In the genomic region with DNA sequence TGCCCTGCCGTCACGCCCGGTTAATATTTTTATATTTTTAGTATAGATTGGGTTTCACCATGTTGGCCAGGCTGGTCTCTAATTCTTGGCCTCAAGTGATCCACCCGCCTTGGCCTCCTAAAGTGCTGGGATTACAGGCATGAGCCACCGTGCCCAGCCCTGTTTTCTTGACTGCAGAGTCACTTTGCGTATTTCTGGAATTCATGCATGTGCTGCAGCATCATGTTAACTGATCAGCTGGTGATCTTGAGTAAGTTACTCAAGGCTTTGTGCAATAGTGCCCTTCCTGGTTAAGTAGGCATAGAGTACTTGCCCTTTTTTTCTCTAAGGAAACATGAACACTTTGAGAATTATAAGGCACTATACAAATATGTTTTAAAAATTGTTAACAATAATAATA, we compare ENCODE assay signal across 14 cellular contexts.
A peak's percentile ranks its signal among the peaks of the same experiment; 100 is the strongest.
DNase-seq lines count a peak whose midpoint lies in the region; ATAC-seq, FAIRE-seq and TF ChIP-seq lines count a peak whose summit lies in the region.
"Had no signal": no experiment of that assay in that cellular context is flagged by ENCODE, and none has a peak within 500 bp of the region (broad histone marks: within the 10 kb centered on the region; RNA-seq: fewer than 3 reads in every experiment).

No MANE protein-coding gene starts in this region.

- no peaks in the 10 kb centered on the region for H3F3A ChIP-seq in DOHH2 (ENCODE audit: control insufficient read depth, insufficient read depth)

- peak overlapping the region; percentile 10; the same call in 1 of the 2 replicates for H3K4me2 ChIP-seq in DOHH2 (ENCODE audit: low read length)

- H3K27me3 ChIP-seq in DOHH2 (ENCODE audit: control insufficient read depth, low read length) (no peaks in the 10 kb centered on the region), neutrophil (no peaks in the 10 kb centered on the region)
- H3K27me3 ChIP-seq: heart right ventricle had no signal

- ATAC-seq in HG03103 (IDR thresholded peaks at IDR 0.05; ENCODE audit: low read depth, unreplicated experiment): peak; percentile 5
- ATAC-seq in HG03025 (IDR thresholded peaks at IDR 0.05; ENCODE audit: low FRiP score, unreplicated experiment): no peak

- CTCF ChIA-PET in GM10248 (lab: Yijun Ruan, JAX): interaction anchor here (1.3 to 4.3 kb wide), 25 partner anchors 9 to 669 kb away, joined by 3 to 111 read pairs (median 8); a partner anchor contains a TSS

- H3K4me3 ChIP-seq in DOHH2 (ENCODE audit: low read length) (no peak overlapping the region), neutrophil (ENCODE audit: low read depth in 1 of 2, low read length in 1 of 2) (peak overlapping the region in 1 of 2 experiments; percentile 37)
- H3K4me3 ChIP-seq: heart right ventricle, SK-N-MC had no signal

- H3K9me3 ChIP-seq in DOHH2 (ENCODE audit: control insufficient read depth, insufficient read depth, low read length) (no peaks in the 10 kb centered on the region), neutrophil (no peaks in the 10 kb centered on the region)
- H3K9me3 ChIP-seq: heart right ventricle had no signal

- TF ChIP-seq CTCF in DOHH2 (IDR thresholded peaks at IDR 0.05; ENCODE audit: low read depth, low read length, poor library complexity, severe bottlenecking) (no peak), neutrophil (IDR thresholded peaks at IDR 0.05) (no peak), GM10248 (IDR thresholded peaks at IDR 0.05; ENCODE audit: control extremely low read depth, extremely low read depth, low read depth, missing control alignments) (no peak)

- H3K9me2 ChIP-seq in DOHH2 (replicated peaks; ENCODE audit: control insufficient read depth, low read length): no peaks in the 10 kb centered on the region

- H3K27ac ChIP-seq in DOHH2 (ENCODE audit: low read depth, low read length) (no peak overlapping the region), neutrophil (peak overlapping the region; percentile 83)
- H3K27ac ChIP-seq: SK-N-MC had no signal

- no peaks in the 10 kb centered on the region for H3K79me2 ChIP-seq in DOHH2 (ENCODE audit: control insufficient read depth, low read length)

- DNase-seq in SIG-M5 treated with dmso at 0.1 percent for 504 hours (lab: John Stamatoyannopoulos, UW; ENCODE audit: unreplicated experiment) (peak; percentile 94), GM10248 (ENCODE audit: extremely low spot score) (no peak), urothelium cell line (ENCODE audit: low spot score) (no peak), HTR-8/SVneo (ENCODE audit: insufficient read length, low spot score) (no peak)
- DNase-seq: DMS79; effector CD8-positive, alpha-beta T cell; NCI-H748 treated with DMSO at 0.1 percent for 48 hours; occipital lobe had no signal

- no peaks in the 10 kb centered on the region for H3K36me3 ChIP-seq in DOHH2 (ENCODE audit: control insufficient read depth, low read length)
- H3K36me3 ChIP-seq in neutrophil: no peaks in the 10 kb centered on the region
- H3K36me3 ChIP-seq: heart right ventricle had no signal

- H3K4me1 ChIP-seq in DOHH2 (ENCODE audit: control insufficient read depth, low read length) (peaks cover 24% of the 10 kb centered on the region), neutrophil (ENCODE audit: control insufficient read depth in 1 of 2, insufficient read depth in 1 of 2, low read depth in 1 of 2, low read length in 1 of 2) (peaks cover 39 to 44% of the 10 kb centered on the region in 2 experiments)

- POLR2A ChIA-PET in GM10248 (lab: Yijun Ruan, JAX): no interaction called here

- H4K20me1 ChIP-seq in DOHH2 (ENCODE audit: control insufficient read depth, insufficient read depth, low read depth, low read length): no peaks in the 10 kb centered on the region

- no peak for FAIRE-seq in urothelium cell line (lab: Jason Lieb, UNC)
- no peak for FAIRE-seq in HTR-8/SVneo (lab: Jason Lieb, UNC)
